9 cellular contexts compared by ENCODE assay signal in genomic region chr5:157540707-157541451, GRCh38. TPM values are rescaled to one million over a fixed set of nuclear protein-coding genes. Genes with fewer than 3 reads are reported as not detected.
DNase-seq lines count a peak whose midpoint lies in the region; ATAC-seq lines count a peak whose summit lies in the region.
"Had no signal": no experiment of that assay in that cellular context is flagged by ENCODE, and none has a peak within 500 bp of the region (broad histone marks: within the 10 kb centered on the region; RNA-seq: fewer than 3 reads in every experiment).

No MANE protein-coding gene starts in this region.

- ATAC-seq in GM21576 (IDR thresholded peaks at IDR 0.05; ENCODE audit: unreplicated experiment), result peak; percentile 92
- ATAC-seq: HCT116 had no signal

- H3K4me1 Mint-ChIP-seq in activated naive CD4-positive, alpha-beta T cell treated with anti-CD3 and anti-CD28 coated beads, Interleukin-2, amount 10 ng/mL, durations not matched to agents 7 days and 5 days, result peaks cover 88% of the 10 kb centered on the region

- H3K27ac Mint-ChIP-seq in activated naive CD4-positive, alpha-beta T cell treated with anti-CD3 and anti-CD28 coated beads, Interleukin-2, amount 10 ng/mL, durations not matched to agents 7 days and 5 days, result peak overlapping the region; percentile 88

- H3K9me3 Mint-ChIP-seq in activated naive CD4-positive, alpha-beta T cell treated with anti-CD3 and anti-CD28 coated beads, Interleukin-2, amount 10 ng/mL, durations not matched to agents 7 days and 5 days, result no peaks in the 10 kb centered on the region

- H3K36me3 Mint-ChIP-seq in activated naive CD4-positive, alpha-beta T cell treated with anti-CD3 and anti-CD28 coated beads, Interleukin-2, amount 10 ng/mL, durations not matched to agents 7 days and 5 days, result peaks cover 44% of the 10 kb centered on the region

- DNase-seq in GM03348 (ENCODE audit: low spot score) (peak; percentile 80), M059J (ENCODE audit: low read depth) (peak; percentile 46), hepatic stellate cell (ENCODE audit: low spot score) (peak; percentile 43), middle frontal gyrus (ENCODE audit: extremely low spot score, low spot score) (no peak), NCI-H1694 treated with DMSO at 0.1 percent for 48 hours (lab: John Stamatoyannopoulos, UW) (no peak)
- peak; percentile 61 for DNase-seq in activated naive CD4-positive, alpha-beta T cell treated with anti-CD3 and anti-CD28 coated beads, Interleukin-2, amount 10 ng/mL, durations not matched to agents 7 days and 5 days
- DNase-seq in stimulated activated CD4-positive, alpha-beta T cell treated with anti-CD3 and anti-CD28 coated beads, Interleukin-4, amount 100 ng/mL, for 24 hours, result peak; percentile 65

- H3K27me3 Mint-ChIP-seq in activated naive CD4-positive, alpha-beta T cell treated with anti-CD3 and anti-CD28 coated beads, Interleukin-2, amount 10 ng/mL, durations not matched to agents 7 days and 5 days, result no peaks in the 10 kb centered on the region

- CTCF ChIA-PET in activated naive CD4-positive, alpha-beta T cell treated with anti-CD3 and anti-CD28 coated beads, Interleukin-2, amount 10 ng/mL, durations not matched to agents 7 days and 5 days (lab: Charles Lee), result interaction anchor here (2.0 kb wide), 1 partner anchor 178 kb away, joined by 12 read pairs; no protein-coding TSS in a partner anchor

- H3K4me3 Mint-ChIP-seq in activated naive CD4-positive, alpha-beta T cell treated with anti-CD3 and anti-CD28 coated beads, Interleukin-2, amount 10 ng/mL, durations not matched to agents 7 days and 5 days, result peak overlapping the region; percentile 27

RNA-seq across cellular contexts. Expression of gene ADAM19, which starts 34.7 kb away (rescaled TPM):
- 38.4 and 57.2 TPM in 2 replicates for total RNA-seq in M059J (2014; rRNA removed; shearing (Covaris generic))

Comparison
In these comparisons a context has a peak if more than half of its experiments do, and no peak if none do; other contexts are left out.
1. DNase-seq: peak in GM03348 (single experiment), M059J (single experiment), activated naive CD4-positive, alpha-beta T cell treated with anti-CD3 and anti-CD28 coated beads, Interleukin-2, amount 10 ng/mL, durations not matched to agents 7 days and 5 days (single experiment), hepatic stellate cell (single experiment) and stimulated activated CD4-positive, alpha-beta T cell treated with anti-CD3 and anti-CD28 coated beads, Interleukin-4, amount 100 ng/mL, for 24 hours (single experiment); none in middle frontal gyrus (single experiment) and NCI-H1694 treated with DMSO at 0.1 percent for 48 hours (single experiment).